In the genomic region with DNA sequence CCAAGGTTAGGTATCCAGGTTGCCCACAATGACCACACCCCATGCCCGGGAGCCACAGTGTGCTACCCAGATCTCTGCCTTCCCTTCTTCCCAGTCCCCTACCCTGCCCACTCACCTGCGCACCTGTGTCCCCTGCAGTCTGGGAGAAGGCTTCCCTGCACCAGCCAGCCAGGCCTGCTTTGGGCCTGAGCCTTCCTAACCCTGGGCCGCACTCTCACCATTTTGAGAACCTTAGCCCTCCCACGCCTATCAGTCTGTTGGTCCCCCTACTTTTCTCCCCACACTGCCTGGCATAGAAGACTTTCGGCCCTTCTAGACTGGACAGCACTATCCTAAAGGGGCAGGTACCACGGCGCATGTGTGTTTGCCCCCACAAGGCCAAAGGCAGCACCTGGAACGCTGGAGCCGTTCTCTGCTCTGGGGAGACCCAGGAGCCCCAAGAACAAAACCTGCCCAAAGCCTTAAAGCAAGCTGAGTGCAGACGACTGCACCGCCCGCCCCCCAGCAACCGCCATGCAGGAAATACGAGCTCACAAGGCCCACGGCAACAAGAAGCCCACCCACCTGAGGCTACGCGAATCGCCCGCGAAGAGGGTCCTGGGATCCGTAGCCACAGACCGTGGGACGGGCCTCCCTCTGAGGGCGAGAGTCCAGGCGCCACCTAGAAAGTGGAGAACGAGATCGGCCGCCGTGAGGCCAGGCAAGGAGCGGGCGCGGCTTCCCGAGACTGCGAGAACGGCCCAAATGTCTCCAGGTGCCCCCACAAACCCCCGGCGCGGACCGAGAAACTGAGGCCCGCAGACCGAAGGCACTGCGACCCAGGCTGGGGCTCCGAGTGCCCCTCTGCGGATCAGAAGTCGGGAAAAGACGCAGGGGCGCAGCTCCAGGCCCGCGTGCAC, we compare ENCODE assay signal across 1 cellular context.
TF ChIP-seq lines count a peak whose summit lies in the region.

No MANE protein-coding gene starts in this region.

TF ChIP-seq in K562, 482 proteins besides CTCF, POLR2A, EP300 and RAD21 (continued from another document and continues in another):
- TF ChIP-seq ZBTB40 (IDR thresholded peaks at IDR 0.05) = no peak
- no peak for TF ChIP-seq ZBTB40 (CRISPR knock-in tag; IDR thresholded peaks at IDR 0.05)
- no peak for TF ChIP-seq CBX3 (IDR thresholded peaks at IDR 0.05; ENCODE audit: borderline replicate concordance in 1 of 2, low read length in 2 of 2)
- 0 out of 2 replicates have a peak, but pooled peaks have one; percentile 7 for TF ChIP-seq ZNF583 (CRISPR knock-in tag; IDR thresholded peaks at IDR 0.05)
- TF ChIP-seq DNMT1 (IDR thresholded peaks at IDR 0.05) = no peak
- no peak for TF ChIP-seq RBM39 (optimal IDR thresholded peaks at IDR 0.05; ENCODE audit: low read depth, low read length)
- TF ChIP-seq SETDB1 (IDR thresholded peaks at IDR 0.05; ENCODE audit: low read length) = peak; percentile 11
- no peak for TF ChIP-seq PREB (CRISPR knock-in tag; IDR thresholded peaks at IDR 0.05)
- TF ChIP-seq KLF6 (CRISPR knock-in tag; IDR thresholded peaks at IDR 0.05; ENCODE audit: borderline replicate concordance) = peak; percentile 66; the same call in 1 of the 2 replicates
- no peak for TF ChIP-seq SAFB2 (IDR thresholded peaks at IDR 0.05; ENCODE audit: borderline replicate concordance, low read depth, low read length, severe bottlenecking)
- no peak for TF ChIP-seq ZNF253 (CRISPR knock-in tag; conservative IDR thresholded peaks at IDR 0.05)
- TF ChIP-seq CBX5 (IDR thresholded peaks at IDR 0.05; ENCODE audit: borderline replicate concordance, low read depth) = no peak
- no peak for TF ChIP-seq EWSR1 (IDR thresholded peaks at IDR 0.05; ENCODE audit: borderline replicate concordance, low read depth, partially characterized antibody)
- no peak for TF ChIP-seq ZBTB2 (IDR thresholded peaks at IDR 0.05)
- TF ChIP-seq GTF2A2 (tag; IDR thresholded peaks at IDR 0.05) = peak; percentile 86
- no peak for TF ChIP-seq LEF1 (IDR thresholded peaks at IDR 0.05)
- no peak for TF ChIP-seq RBFOX2 (IDR thresholded peaks at IDR 0.05; ENCODE audit: low read depth, low read length)
- TF ChIP-seq HIVEP1 (CRISPR knock-in tag; IDR thresholded peaks at IDR 0.05) = peak; percentile 87
- no peak for TF ChIP-seq KDM5B (IDR thresholded peaks at IDR 0.05; ENCODE audit: insufficient replicate concordance, low read depth, low read length)
- no peak for TF ChIP-seq LCOR (CRISPR knock-in tag; IDR thresholded peaks at IDR 0.05)
- TF ChIP-seq, protein P1, sequence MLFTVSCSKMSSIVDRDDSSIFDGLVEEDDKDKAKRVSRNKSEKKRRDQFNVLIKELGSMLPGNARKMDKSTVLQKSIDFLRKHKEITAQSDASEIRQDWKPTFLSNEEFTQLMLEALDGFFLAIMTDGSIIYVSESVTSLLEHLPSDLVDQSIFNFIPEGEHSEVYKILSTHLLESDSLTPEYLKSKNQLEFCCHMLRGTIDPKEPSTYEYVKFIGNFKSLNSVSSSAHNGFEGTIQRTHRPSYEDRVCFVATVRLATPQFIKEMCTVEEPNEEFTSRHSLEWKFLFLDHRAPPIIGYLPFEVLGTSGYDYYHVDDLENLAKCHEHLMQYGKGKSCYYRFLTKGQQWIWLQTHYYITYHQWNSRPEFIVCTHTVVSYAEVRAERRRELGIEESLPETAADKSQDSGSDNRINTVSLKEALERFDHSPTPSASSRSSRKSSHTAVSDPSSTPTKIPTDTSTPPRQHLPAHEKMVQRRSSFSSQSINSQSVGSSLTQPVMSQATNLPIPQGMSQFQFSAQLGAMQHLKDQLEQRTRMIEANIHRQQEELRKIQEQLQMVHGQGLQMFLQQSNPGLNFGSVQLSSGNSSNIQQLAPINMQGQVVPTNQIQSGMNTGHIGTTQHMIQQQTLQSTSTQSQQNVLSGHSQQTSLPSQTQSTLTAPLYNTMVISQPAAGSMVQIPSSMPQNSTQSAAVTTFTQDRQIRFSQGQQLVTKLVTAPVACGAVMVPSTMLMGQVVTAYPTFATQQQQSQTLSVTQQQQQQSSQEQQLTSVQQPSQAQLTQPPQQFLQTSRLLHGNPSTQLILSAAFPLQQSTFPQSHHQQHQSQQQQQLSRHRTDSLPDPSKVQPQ (CRISPR knock-in tag; IDR thresholded peaks at IDR 0.05; ENCODE audit: borderline replicate concordance) = no peak; the same call in 1 of the 2 replicates
- TF ChIP-seq HMBOX1 (IDR thresholded peaks at IDR 0.05) = no peak
- TF ChIP-seq NCOA4 (IDR thresholded peaks at IDR 0.05; ENCODE audit: partially characterized antibody) = no peak
- no peak for TF ChIP-seq YY1 (IDR thresholded peaks at IDR 0.05; ENCODE audit: borderline replicate concordance in 1 of 3, control insufficient read depth in 1 of 3, extremely low read depth in 1 of 3, insufficient read depth in 3 of 3, insufficient read length in 1 of 3, insufficient replicate concordance in 2 of 3, low read depth in 1 of 3, low read length in 2 of 3)
- no peak for TF ChIP-seq PURB (CRISPR knock-in tag; IDR thresholded peaks at IDR 0.05; ENCODE audit: low read depth)
- no peak for TF ChIP-seq TAF1 (IDR thresholded peaks at IDR 0.05; ENCODE audit: control insufficient read depth, extremely low read depth, insufficient read depth, low read length, severe bottlenecking)
- no peak for TF ChIP-seq HES1 (IDR thresholded peaks at IDR 0.05; ENCODE audit: low read depth)
- no peak for TF ChIP-seq MEF2A (IDR thresholded peaks at IDR 0.05; ENCODE audit: control insufficient read depth, low read depth, low read length)
- TF ChIP-seq ZKSCAN8 (CRISPR knock-in tag; IDR thresholded peaks at IDR 0.05) = no peak
- TF ChIP-seq FOXA3 (CRISPR knock-in tag; conservative IDR thresholded peaks at IDR 0.05 in 1 of 2, IDR thresholded peaks at IDR 0.05 in 1 of 2) = no peak
- TF ChIP-seq HDGF (IDR thresholded peaks at IDR 0.05) = no peak
- no peak for TF ChIP-seq EP400 (IDR thresholded peaks at IDR 0.05)
- peak; percentile 79 for TF ChIP-seq CHD4 (IDR thresholded peaks at IDR 0.05; ENCODE audit: insufficient read depth, insufficient replicate concordance, low read depth, low read length, poor library complexity, severe bottlenecking)
- no peak for TF ChIP-seq ZNF217 (CRISPR knock-in tag; IDR thresholded peaks at IDR 0.05)
- no peak for TF ChIP-seq THAP7 (CRISPR knock-in tag; IDR thresholded peaks at IDR 0.05)
- TF ChIP-seq PHTF2 (CRISPR knock-in tag; IDR thresholded peaks at IDR 0.05) = no peak
- no peak for TF ChIP-seq HNRNPK (IDR thresholded peaks at IDR 0.05; ENCODE audit: low read depth, low read length, poor library complexity, severe bottlenecking)
- peak in 1 of 2 experiments; percentile 18; a peak in 1 of 4 replicates for TF ChIP-seq SIX5 (IDR thresholded peaks at IDR 0.05; ENCODE audit: borderline replicate concordance in 1 of 2, insufficient read depth in 1 of 2, low read depth in 1 of 2, low read length in 2 of 2)
- TF ChIP-seq XRCC4 (IDR thresholded peaks at IDR 0.05; ENCODE audit: extremely low read depth, insufficient read depth, insufficient read length) = no peak
- no peak for TF ChIP-seq NFRKB (IDR thresholded peaks at IDR 0.05; ENCODE audit: low read depth)
- TF ChIP-seq BRD4 (IDR thresholded peaks at IDR 0.05) = no peak; the same call in 1 of the 2 replicates
- no peak; the same call in 1 of the 2 replicates for TF ChIP-seq SMAD2 (IDR thresholded peaks at IDR 0.05; ENCODE audit: low read depth, low read length)
- no peak for TF ChIP-seq ZNF77 (CRISPR knock-in tag; IDR thresholded peaks at IDR 0.05)
- no peak for TF ChIP-seq HSF4 (CRISPR knock-in tag; IDR thresholded peaks at IDR 0.05; ENCODE audit: borderline replicate concordance)
- TF ChIP-seq, protein P2, sequence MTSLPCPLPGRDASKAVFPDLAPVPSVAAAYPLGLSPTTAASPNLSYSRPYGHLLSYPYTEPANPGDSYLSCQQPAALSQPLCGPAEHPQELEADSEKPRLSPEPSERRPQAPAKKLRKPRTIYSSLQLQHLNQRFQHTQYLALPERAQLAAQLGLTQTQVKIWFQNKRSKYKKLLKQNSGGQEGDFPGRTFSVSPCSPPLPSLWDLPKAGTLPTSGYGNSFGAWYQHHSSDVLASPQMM (CRISPR knock-in tag; IDR thresholded peaks at IDR 0.05) = no peak
